Comparison of ENCODE assay signal across 17 cellular contexts in the genomic region with DNA sequence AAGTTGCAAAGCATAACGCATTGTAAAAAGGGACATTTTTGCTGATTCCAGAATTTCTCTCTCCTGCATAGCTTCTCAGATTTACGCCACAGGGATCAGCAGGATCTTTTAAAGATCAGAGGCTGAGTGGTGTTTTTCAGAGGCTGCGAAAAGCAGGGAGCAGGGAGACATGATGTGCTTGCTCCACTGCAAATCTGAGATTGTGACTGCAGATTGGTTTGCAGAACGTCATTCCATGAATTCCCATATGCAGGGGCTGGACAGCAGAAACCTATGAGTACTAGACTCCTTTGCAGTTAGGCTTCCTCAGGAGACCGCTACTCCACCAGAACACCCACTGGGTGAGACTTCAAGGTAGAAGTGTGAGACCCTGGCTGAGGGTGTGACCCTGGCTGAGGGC.
"Had no signal": no experiment of that assay in that cellular context is flagged by ENCODE, and none has a peak within 500 bp of the region (broad histone marks: within the 10 kb centered on the region; RNA-seq: fewer than 3 reads in every experiment).

No MANE protein-coding gene starts in this region.

- H2AFZ ChIP-seq: hepatocyte had no signal

- H3K36me3 ChIP-seq: breast epithelium, pancreas, sigmoid colon, stomach had no signal

- H3K9me3 ChIP-seq: breast epithelium, pancreas, sigmoid colon, stomach had no signal

- DNase-seq: activated CD4-positive, alpha-beta T cell treated with anti-CD3 and anti-CD28 coated beads, Interleukin-2, amount 10 ng/mL, durations not matched to agents 24 days and 14 days; activated CD4-positive, CD25-positive, alpha-beta regulatory T cell; activated CD8-positive, alpha-beta memory T cell treated with anti-CD3 and anti-CD28 coated beads, Interleukin-2, amount 50 U/mL, for 48 hours; activated naive CD8-positive, alpha-beta T cell treated with anti-CD3 and anti-CD28 coated beads, Interleukin-2, amount 10 ng/mL, durations not matched to agents 7 days and 5 days; activated T-cell treated with anti-CD3 and anti-CD28 coated beads, Interleukin-2, amount 50 U/mL, for 72 hours; anterior cingulate cortex; dorsolateral prefrontal cortex; left colon; pancreas; sigmoid colon; stimulated activated CD4-positive, alpha-beta T cell treated with anti-CD3 and anti-CD28 coated beads, Interleukin-1b, Interleukin-23, amount 100 ng/mL, for 48 hours; stomach; SW 1271 had no signal

- H3K9me3 Mint-ChIP-seq: activated CD4-positive, alpha-beta T cell treated with anti-CD3 and anti-CD28 coated beads, Interleukin-2, amount 10 ng/mL, durations not matched to agents 24 days and 14 days; activated naive CD8-positive, alpha-beta T cell treated with anti-CD3 and anti-CD28 coated beads, Interleukin-2, amount 10 ng/mL, durations not matched to agents 7 days and 5 days; activated T-cell treated with anti-CD3 and anti-CD28 coated beads, Interleukin-2, amount 50 U/mL, for 72 hours; T-helper 2 cell treated with Interferon-gamma antibody and Interleukin-4, amounts not matched to agents 5 μg/mL and 100 μg/mL, for 36 hours had no signal

- H3K79me2 ChIP-seq: hepatocyte had no signal

- H3K36me3 Mint-ChIP-seq: activated naive CD8-positive, alpha-beta T cell treated with anti-CD3 and anti-CD28 coated beads, Interleukin-2, amount 10 ng/mL, durations not matched to agents 7 days and 5 days had no signal

- H3K27me3 ChIP-seq: breast epithelium, hepatocyte, pancreas, sigmoid colon had no signal

- ATAC-seq: activated T-cell treated with anti-CD3 and anti-CD28 coated beads, Interleukin-2, amount 50 U/mL, for 72 hours; left colon; pancreas had no signal

- H3K4me3 Mint-ChIP-seq: activated CD4-positive, alpha-beta T cell treated with anti-CD3 and anti-CD28 coated beads, Interleukin-2, amount 10 ng/mL, durations not matched to agents 24 days and 14 days; activated naive CD8-positive, alpha-beta T cell treated with anti-CD3 and anti-CD28 coated beads, Interleukin-2, amount 10 ng/mL, durations not matched to agents 7 days and 5 days; activated T-cell treated with anti-CD3 and anti-CD28 coated beads, Interleukin-2, amount 50 U/mL, for 72 hours; T-helper 2 cell treated with Interferon-gamma antibody and Interleukin-4, amounts not matched to agents 5 μg/mL and 100 μg/mL, for 36 hours had no signal

- H3K4me1 ChIP-seq: pancreas had no signal

- H3K4me3 ChIP-seq: breast epithelium, dorsolateral prefrontal cortex, hepatocyte, lung, pancreas, sigmoid colon, stomach had no signal

- H3K4me2 ChIP-seq: hepatocyte had no signal

- H3K27ac Mint-ChIP-seq: activated CD4-positive, alpha-beta T cell treated with anti-CD3 and anti-CD28 coated beads, Interleukin-2, amount 10 ng/mL, durations not matched to agents 24 days and 14 days; activated naive CD8-positive, alpha-beta T cell treated with anti-CD3 and anti-CD28 coated beads, Interleukin-2, amount 10 ng/mL, durations not matched to agents 7 days and 5 days; activated T-cell treated with anti-CD3 and anti-CD28 coated beads, Interleukin-2, amount 50 U/mL, for 72 hours had no signal

- H3K27ac ChIP-seq: breast epithelium, dorsolateral prefrontal cortex, hepatocyte, pancreas, sigmoid colon, stomach had no signal
